ENCODE assay signal across 19 cellular contexts in the genomic region with DNA sequence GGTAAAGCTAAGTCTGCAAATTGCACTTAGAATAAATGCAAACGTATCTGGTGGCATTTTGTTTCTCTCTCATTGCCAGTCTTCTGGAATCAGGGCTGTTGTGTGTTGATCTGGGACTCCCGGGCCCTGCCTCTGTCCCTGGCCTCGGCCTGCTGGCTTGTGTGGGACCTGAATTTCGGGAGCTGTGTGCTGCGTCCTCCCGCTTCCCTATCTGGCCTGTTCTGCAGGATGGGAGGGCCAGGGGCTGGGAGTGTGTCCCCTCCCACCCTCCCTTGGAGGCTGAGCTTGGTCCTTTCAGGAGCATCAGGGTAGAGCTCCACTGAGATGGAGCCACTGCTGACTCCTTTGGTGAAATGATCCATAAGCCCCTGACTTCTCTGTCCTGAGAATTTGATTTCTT.
"Had no signal": no experiment of that assay in that cellular context is flagged by ENCODE, and none has a peak within 500 bp of the region (broad histone marks: within the 10 kb centered on the region; RNA-seq: fewer than 3 reads in every experiment).

No MANE protein-coding gene starts in this region.

- H3K27me3 Mint-ChIP-seq: activated naive CD8-positive, alpha-beta T cell treated with anti-CD3 and anti-CD28 coated beads for 36 hours had no signal

- H3K9me3 ChIP-seq: gastroesophageal sphincter, neutrophil, pancreas, psoas muscle, SJSA1 had no signal

- H3K4me3 Mint-ChIP-seq: activated naive CD8-positive, alpha-beta T cell treated with anti-CD3 and anti-CD28 coated beads for 36 hours; activated T-cell treated with anti-CD3 and anti-CD28 coated beads, Interleukin-2, amount 50 U/mL, for 24 hours; activated T-helper 17 cell treated with anti-CD3 and anti-CD28 coated beads, Interleukin-2, amount 50 U/mL, for 72 hours; naive B cell; stimulated activated naive CD8-positive, alpha-beta T cell treated with anti-CD3 and anti-CD28 coated beads, Interleukin-15, Interleukin-2, amounts not matched to agents 100 ng/mL and 50 ng/mL, for 24 hours; type B pancreatic cell had no signal

- H3K36me3 ChIP-seq: gastroesophageal sphincter, neutrophil, pancreas, SJSA1 had no signal

- H3K27me3 ChIP-seq: gastroesophageal sphincter, pancreas, SJSA1 had no signal

- H3K4me1 ChIP-seq: pancreas, psoas muscle had no signal

- H3K4me3 ChIP-seq: gastroesophageal sphincter, pancreas, psoas muscle, SJSA1 had no signal

- H3K27ac ChIP-seq: coronary artery, gastroesophageal sphincter, neutrophil, pancreas, psoas muscle, SJSA1 had no signal

- H3K9me3 Mint-ChIP-seq: activated naive CD8-positive, alpha-beta T cell treated with anti-CD3 and anti-CD28 coated beads for 36 hours; activated T-cell treated with anti-CD3 and anti-CD28 coated beads, Interleukin-2, amount 50 U/mL, for 24 hours; activated T-helper 17 cell treated with anti-CD3 and anti-CD28 coated beads, Interleukin-2, amount 50 U/mL, for 72 hours; stimulated activated naive CD8-positive, alpha-beta T cell treated with anti-CD3 and anti-CD28 coated beads, Interleukin-15, Interleukin-2, amounts not matched to agents 100 ng/mL and 50 ng/mL, for 24 hours; type B pancreatic cell had no signal

- H3K4me1 Mint-ChIP-seq: activated naive CD8-positive, alpha-beta T cell treated with anti-CD3 and anti-CD28 coated beads for 36 hours; activated T-helper 17 cell treated with anti-CD3 and anti-CD28 coated beads, Interleukin-2, amount 50 U/mL, for 72 hours; naive B cell had no signal

- H3K36me3 Mint-ChIP-seq: activated naive CD8-positive, alpha-beta T cell treated with anti-CD3 and anti-CD28 coated beads for 36 hours; naive B cell; type B pancreatic cell had no signal

- DNase-seq: activated CD4-positive, alpha-beta T cell treated with anti-CD3 and anti-CD28 coated beads for 1 hour; activated CD8-positive, alpha-beta memory T cell treated with anti-CD3 and anti-CD28 coated beads for 24 hours; activated CD8-positive, alpha-beta memory T cell treated with anti-CD3 and anti-CD28 coated beads, Interleukin-2, amount 50 U/mL, for 4 hours; activated naive CD4-positive, alpha-beta T cell treated with Interleukin-2 at 50 U/mL for 16 hours; activated naive CD8-positive, alpha-beta T cell treated with anti-CD3 and anti-CD28 coated beads for 36 hours; activated T-cell treated with anti-CD3 and anti-CD28 coated beads, Interleukin-2, amount 50 U/mL, for 24 hours; cerebellar nuclear complex; naive B cell; psoas muscle; stimulated activated CD4-positive, alpha-beta T cell treated with anti-CD3 and anti-CD28 coated beads, Interleukin-1b, Interleukin-23, amount 100 ng/mL, for 48 hours; T-helper 1 cell had no signal

- H3K27ac Mint-ChIP-seq: activated naive CD8-positive, alpha-beta T cell treated with anti-CD3 and anti-CD28 coated beads for 36 hours; activated T-cell treated with anti-CD3 and anti-CD28 coated beads, Interleukin-2, amount 50 U/mL, for 24 hours; activated T-helper 17 cell treated with anti-CD3 and anti-CD28 coated beads, Interleukin-2, amount 50 U/mL, for 72 hours; naive B cell; stimulated activated naive CD8-positive, alpha-beta T cell treated with anti-CD3 and anti-CD28 coated beads, Interleukin-15, Interleukin-2, amounts not matched to agents 100 ng/mL and 50 ng/mL, for 24 hours; type B pancreatic cell had no signal
